ENCODE assay signal across 16 cellular contexts in genomic region chr10:87646192-87646909, GRCh38. TPM values are rescaled to one million over a fixed set of nuclear protein-coding genes. Genes with fewer than 3 reads are reported as not detected.
DNase-seq lines count a peak whose midpoint lies in the region; ATAC-seq and TF ChIP-seq lines count a peak whose summit lies in the region.
"Had no signal": no experiment of that assay in that cellular context is flagged by ENCODE, and none has a peak within 500 bp of the region (broad histone marks: within the 10 kb centered on the region; RNA-seq: fewer than 3 reads in every experiment).

No MANE protein-coding gene starts in this region.

- H3K27me3 ChIP-seq in lower lobe of right lung (ENCODE audit: low read depth): no peaks in the 10 kb centered on the region

- H3K4me1 Mint-ChIP-seq in activated CD4-positive, alpha-beta T cell treated with anti-CD3 and anti-CD28 coated beads, Interleukin-2, amount 10 ng/mL, durations not matched to agents 24 days and 14 days: peaks cover 5% of the 10 kb centered on the region
- H3K4me1 Mint-ChIP-seq in activated T-helper 2 cell treated with anti-CD3 and anti-CD28 coated beads, Interferon-gamma antibody, Interleukin-2, Interleukin-4, amounts not matched to agents 10 μg/mL and 5 μg/mL and 100 μg/mL, durations not matched to agents 14 hours and 24 hours and 36 hours (ENCODE audit: low read depth): peaks cover 14% of the 10 kb centered on the region
- H3K4me1 Mint-ChIP-seq: CD14-positive monocyte had no signal

- H3K4me3 ChIP-seq in lower lobe of right lung: no peak overlapping the region

- ATAC-seq in lower lobe of right lung: peak; percentile 60 to 75
- ATAC-seq in GM18502 (IDR thresholded peaks at IDR 0.05; ENCODE audit: poor library complexity, unreplicated experiment): no peak

- H3K4me1 ChIP-seq in lower lobe of right lung: no peaks in the 10 kb centered on the region

- intact Hi-C loops in activated CD4-positive, alpha-beta T cell treated with anti-CD3 and anti-CD28 coated beads, Interleukin-2, amount 10 ng/mL, durations not matched to agents 24 days and 14 days (cut with micrococcal nuclease): no loop called here
- intact Hi-C loops in activated T-helper 2 cell treated with anti-CD3 and anti-CD28 coated beads, Interferon-gamma antibody, Interleukin-2, Interleukin-4, amounts not matched to agents 10 μg/mL and 5 μg/mL and 100 μg/mL, durations not matched to agents 14 hours and 24 hours and 36 hours (cut with micrococcal nuclease): loop anchor here (5.0 kb wide), 1 partner anchor 114 kb away; no protein-coding TSS in a partner anchor
- intact Hi-C loops in lower lobe of right lung (cut with DNase I) (no loop called here), posterior vena cava (cut with DNase I) (no loop called here)

- H3K4me3 Mint-ChIP-seq in activated CD4-positive, alpha-beta T cell treated with anti-CD3 and anti-CD28 coated beads, Interleukin-2, amount 10 ng/mL, durations not matched to agents 24 days and 14 days: no peak overlapping the region
- H3K4me3 Mint-ChIP-seq in activated T-helper 2 cell treated with anti-CD3 and anti-CD28 coated beads, Interferon-gamma antibody, Interleukin-2, Interleukin-4, amounts not matched to agents 10 μg/mL and 5 μg/mL and 100 μg/mL, durations not matched to agents 14 hours and 24 hours and 36 hours (ENCODE audit: low read depth): no peak overlapping the region
- H3K4me3 Mint-ChIP-seq: CD14-positive monocyte had no signal

- H3K27ac Mint-ChIP-seq in activated CD4-positive, alpha-beta T cell treated with anti-CD3 and anti-CD28 coated beads, Interleukin-2, amount 10 ng/mL, durations not matched to agents 24 days and 14 days: peak overlapping the region; percentile 74
- peak overlapping the region; percentile 54 for H3K27ac Mint-ChIP-seq in activated T-helper 2 cell treated with anti-CD3 and anti-CD28 coated beads, Interferon-gamma antibody, Interleukin-2, Interleukin-4, amounts not matched to agents 10 μg/mL and 5 μg/mL and 100 μg/mL, durations not matched to agents 14 hours and 24 hours and 36 hours
- H3K27ac Mint-ChIP-seq: CD14-positive monocyte had no signal

- H3K27me3 Mint-ChIP-seq in activated CD4-positive, alpha-beta T cell treated with anti-CD3 and anti-CD28 coated beads, Interleukin-2, amount 10 ng/mL, durations not matched to agents 24 days and 14 days: no peaks in the 10 kb centered on the region
- H3K27me3 Mint-ChIP-seq in activated T-helper 2 cell treated with anti-CD3 and anti-CD28 coated beads, Interferon-gamma antibody, Interleukin-2, Interleukin-4, amounts not matched to agents 10 μg/mL and 5 μg/mL and 100 μg/mL, durations not matched to agents 14 hours and 24 hours and 36 hours (ENCODE audit: low read depth): no peaks in the 10 kb centered on the region

- no peaks in the 10 kb centered on the region for H3K36me3 Mint-ChIP-seq in activated CD4-positive, alpha-beta T cell treated with anti-CD3 and anti-CD28 coated beads, Interleukin-2, amount 10 ng/mL, durations not matched to agents 24 days and 14 days (ENCODE audit: low read depth)
- no peaks in the 10 kb centered on the region for H3K36me3 Mint-ChIP-seq in activated T-helper 2 cell treated with anti-CD3 and anti-CD28 coated beads, Interferon-gamma antibody, Interleukin-2, Interleukin-4, amounts not matched to agents 10 μg/mL and 5 μg/mL and 100 μg/mL, durations not matched to agents 14 hours and 24 hours and 36 hours (ENCODE audit: low read depth)
- H3K36me3 Mint-ChIP-seq: CD14-positive monocyte had no signal

- peaks cover 10% of the 10 kb centered on the region for H3K9me3 Mint-ChIP-seq in activated CD4-positive, alpha-beta T cell treated with anti-CD3 and anti-CD28 coated beads, Interleukin-2, amount 10 ng/mL, durations not matched to agents 24 days and 14 days
- peaks cover 14% of the 10 kb centered on the region for H3K9me3 Mint-ChIP-seq in activated T-helper 2 cell treated with anti-CD3 and anti-CD28 coated beads, Interferon-gamma antibody, Interleukin-2, Interleukin-4, amounts not matched to agents 10 μg/mL and 5 μg/mL and 100 μg/mL, durations not matched to agents 14 hours and 24 hours and 36 hours

- H3K9me3 ChIP-seq in lower lobe of right lung: no peaks in the 10 kb centered on the region

- DNase-seq in activated CD4-positive, alpha-beta T cell treated with anti-CD3 and anti-CD28 coated beads, Interleukin-2, amount 10 ng/mL, durations not matched to agents 24 days and 14 days: no peak
- DNase-seq in activated CD4-positive, alpha-beta T cell treated with anti-CD3 and anti-CD28 coated beads for 4 hours: no peak
- DNase-seq in DMS53 (lab: John Stamatoyannopoulos, UW) (peak; percentile 77), lower lobe of right lung (no peak), posterior vena cava (ENCODE audit: low spot score) (no peak), NCI-H526 (lab: John Stamatoyannopoulos, UW) (no peak)
- DNase-seq in activated T-helper 2 cell treated with anti-CD3 and anti-CD28 coated beads, Interferon-gamma antibody, Interleukin-2, Interleukin-4, amounts not matched to agents 10 μg/mL and 5 μg/mL and 100 μg/mL, durations not matched to agents 14 hours and 24 hours and 36 hours (ENCODE audit: low spot score): no peak
- DNase-seq: EL, NCI-H1436, NCI-H2029 treated with DMSO at 0.1 percent for 48 hours, NCI-H69, OCI-M1, SIG-M5 had no signal

- H3K36me3 ChIP-seq in lower lobe of right lung: no peaks in the 10 kb centered on the region

- no peak for TF ChIP-seq CTCF in lower lobe of right lung (IDR thresholded peaks at IDR 0.05)

- H3K27ac ChIP-seq in lower lobe of right lung: peak overlapping the region; percentile 18
- H3K27ac ChIP-seq: KMS-11 had no signal

RNA-seq across cellular contexts. Expression of gene PAPSS2, which starts 13.3 kb away (rescaled TPM):
- 0.07 TPM in 1 of 2 replicates, not detected in the other for total RNA-seq in activated CD4-positive, alpha-beta T cell treated with anti-CD3 and anti-CD28 coated beads, Interleukin-2, amount 10 ng/mL, durations not matched to agents 24 days and 14 days
- total RNA-seq in activated T-helper 2 cell treated with anti-CD3 and anti-CD28 coated beads, Interferon-gamma antibody, Interleukin-2, Interleukin-4, amounts not matched to agents 10 μg/mL and 5 μg/mL and 100 μg/mL, durations not matched to agents 14 hours and 24 hours and 36 hours: 0.21 and 0.25 TPM in 2 replicates
- total RNA-seq in lower lobe of right lung: 137 TPM
- total RNA-seq in posterior vena cava: 10 to 100 TPM; 30.9 to 46.1 TPM

Comparison
In these comparisons a context has a peak if more than half of its experiments do, and no peak if none do; other contexts are left out.
1. RNA of gene PAPSS2, which starts 13.3 kb away (total RNA-seq): 137 TPM in lower lobe of right lung (single experiment) and 30.9 to 46.1 TPM in posterior vena cava; 0.21 to 0.25 TPM in activated T-helper 2 cell treated with anti-CD3 and anti-CD28 coated beads, Interferon-gamma antibody, Interleukin-2, Interleukin-4, amounts not matched to agents 10 μg/mL and 5 μg/mL and 100 μg/mL, durations not matched to agents 14 hours and 24 hours and 36 hours and 0.07 TPM in activated CD4-positive, alpha-beta T cell treated with anti-CD3 and anti-CD28 coated beads, Interleukin-2, amount 10 ng/mL, durations not matched to agents 24 days and 14 days; every median in the first group is over 10 times any median in the second.